In genomic region chr20:2387180-2387577, GRCh38 we compare ENCODE assay signal across 8 cellular contexts. TPM values are rescaled to one million over a fixed set of nuclear protein-coding genes. Genes with fewer than 3 reads are reported as not detected.
A peak's percentile ranks its signal among the peaks of the same experiment; 100 is the strongest.
DNase-seq lines count a peak whose midpoint lies in the region; ATAC-seq and TF ChIP-seq lines count a peak whose summit lies in the region.

No MANE protein-coding gene starts in this region.

- ATAC-seq in HG03342 (IDR thresholded peaks at IDR 0.05; ENCODE audit: unreplicated experiment): peak; percentile 68
- no peak for ATAC-seq in psoas muscle
- no peak for ATAC-seq in GM21423 (IDR thresholded peaks at IDR 0.05; ENCODE audit: unreplicated experiment)
- no peak for ATAC-seq in GM19328 (IDR thresholded peaks at IDR 0.05; ENCODE audit: unreplicated experiment)

- no peaks in the 10 kb centered on the region for H3K79me2 ChIP-seq in DOHH2 (ENCODE audit: control insufficient read depth, low read length)

- H3K9me2 ChIP-seq in DOHH2 (replicated peaks; ENCODE audit: control insufficient read depth, low read length): no peaks in the 10 kb centered on the region

- intact Hi-C loops in psoas muscle (cut with DNase I): no loop called here

- H3F3A ChIP-seq in DOHH2 (ENCODE audit: control insufficient read depth, insufficient read depth): no peaks in the 10 kb centered on the region

- H3K27me3 ChIP-seq in DOHH2 (ENCODE audit: control insufficient read depth, low read length) (no peaks in the 10 kb centered on the region), psoas muscle (ENCODE audit: insufficient read depth in 3 of 3, low read length in 2 of 3) (peaks cover 0 to 1% (median 0%) of the 10 kb centered on the region in 3 donors)

- peak; percentile 39 for DNase-seq in SW480 (ENCODE audit: low spot score)
- DNase-seq in cerebellar cortex (ENCODE audit: low spot score): peak; percentile 6
- DNase-seq in psoas muscle: no peak
- DNase-seq in LoVo (ENCODE audit: low spot score): no peak

- H3K27ac ChIP-seq in DOHH2 (ENCODE audit: low read depth, low read length) (no peak overlapping the region), psoas muscle (no peak overlapping the region)

- peak; percentile 77 for TF ChIP-seq CTCF in DOHH2 (IDR thresholded peaks at IDR 0.05; ENCODE audit: low read depth, low read length, poor library complexity, severe bottlenecking)
- TF ChIP-seq CTCF in psoas muscle (IDR thresholded peaks at IDR 0.05): peak; percentile 30

- H3K4me3 ChIP-seq in DOHH2 (ENCODE audit: low read length) (no peak overlapping the region), psoas muscle (no peak overlapping the region)

- H3K4me1 ChIP-seq in DOHH2 (ENCODE audit: control insufficient read depth, low read length) (peaks cover 6% of the 10 kb centered on the region; the same call in 1 of the 2 replicates), psoas muscle (no peaks in the 10 kb centered on the region)

- H3K36me3 ChIP-seq in DOHH2 (ENCODE audit: control insufficient read depth, low read length) (no peaks in the 10 kb centered on the region), psoas muscle (ENCODE audit: insufficient read depth in 1 of 2, low read depth in 1 of 2) (no peaks in the 10 kb centered on the region)

- no peak overlapping the region for H3K4me2 ChIP-seq in DOHH2 (ENCODE audit: low read length)

- 38 to 48% (median 40%) methylated on average over 2 of the region's 2 CpGs for WGBS in psoas muscle, 3 donors

- H3K9me3 ChIP-seq in DOHH2 (ENCODE audit: control insufficient read depth, insufficient read depth, low read length): peaks cover 10% of the 10 kb centered on the region
- peaks cover 3% of the 10 kb centered on the region for H3K9me3 ChIP-seq in psoas muscle

- H4K20me1 ChIP-seq in DOHH2 (ENCODE audit: control insufficient read depth, insufficient read depth, low read depth, low read length): no peaks in the 10 kb centered on the region

RNA-seq across cellular contexts. Expression of gene TGM6, which starts 6.5 kb away (rescaled TPM):
- total RNA-seq in psoas muscle: not detected
- polyA plus RNA-seq in psoas muscle: not detected

Comparison
In these comparisons a context has a peak if more than half of its experiments do, and no peak if none do; other contexts are left out.
1. DNase-seq: peak in SW480 (single experiment) and cerebellar cortex (single experiment); none in psoas muscle (0 of 2) and LoVo (single experiment).